Comparison of ENCODE assay signal across 1 cellular context in genomic region chr7:47474211-47474936, GRCh38.
TF ChIP-seq lines count a peak whose summit lies in the region.

No MANE protein-coding gene starts in this region.

TF ChIP-seq in IMR-90, 13 proteins besides CTCF, POLR2A, EP300 and RAD21:
- TF ChIP-seq RCOR1 (IDR thresholded peaks at IDR 0.05; ENCODE audit: insufficient replicate concordance, low read length) (no peak), BHLHE40 (IDR thresholded peaks at IDR 0.05; ENCODE audit: low read depth, low read length) (no peak), NFE2L2 (IDR thresholded peaks at IDR 0.05; ENCODE audit: low read depth, low read length) (no peak), CHD1 (IDR thresholded peaks at IDR 0.05; ENCODE audit: low read depth, low read length) (no peak), ELK1 (IDR thresholded peaks at IDR 0.05; ENCODE audit: borderline replicate concordance, low read depth, low read length) (no peak), MXI1 (IDR thresholded peaks at IDR 0.05; ENCODE audit: borderline replicate concordance, low read depth, low read length) (no peak), RFX5 (IDR thresholded peaks at IDR 0.05; ENCODE audit: low read depth, low read length) (no peak), CEBPB (IDR thresholded peaks at IDR 0.05; ENCODE audit: low read depth, low read length) (no peak), MAZ (IDR thresholded peaks at IDR 0.05; ENCODE audit: borderline replicate concordance, low read depth, low read length) (no peak), SMC3 (IDR thresholded peaks at IDR 0.05; ENCODE audit: low read depth, low read length) (no peak), MAFK (IDR thresholded peaks at IDR 0.05; ENCODE audit: low read depth, low read length) (no peak), FOS (IDR thresholded peaks at IDR 0.05; ENCODE audit: low read depth, low read length) (no peak)
- TF ChIP-seq, protein P1, sequence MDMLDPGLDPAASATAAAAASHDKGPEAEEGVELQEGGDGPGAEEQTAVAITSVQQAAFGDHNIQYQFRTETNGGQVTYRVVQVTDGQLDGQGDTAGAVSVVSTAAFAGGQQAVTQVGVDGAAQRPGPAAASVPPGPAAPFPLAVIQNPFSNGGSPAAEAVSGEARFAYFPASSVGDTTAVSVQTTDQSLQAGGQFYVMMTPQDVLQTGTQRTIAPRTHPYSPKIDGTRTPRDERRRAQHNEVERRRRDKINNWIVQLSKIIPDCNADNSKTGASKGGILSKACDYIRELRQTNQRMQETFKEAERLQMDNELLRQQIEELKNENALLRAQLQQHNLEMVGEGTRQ (IDR thresholded peaks at IDR 0.05; ENCODE audit: low read depth, low read length), result no peak
